Comparison of ENCODE assay signal across 19 cellular contexts in the genomic region with DNA sequence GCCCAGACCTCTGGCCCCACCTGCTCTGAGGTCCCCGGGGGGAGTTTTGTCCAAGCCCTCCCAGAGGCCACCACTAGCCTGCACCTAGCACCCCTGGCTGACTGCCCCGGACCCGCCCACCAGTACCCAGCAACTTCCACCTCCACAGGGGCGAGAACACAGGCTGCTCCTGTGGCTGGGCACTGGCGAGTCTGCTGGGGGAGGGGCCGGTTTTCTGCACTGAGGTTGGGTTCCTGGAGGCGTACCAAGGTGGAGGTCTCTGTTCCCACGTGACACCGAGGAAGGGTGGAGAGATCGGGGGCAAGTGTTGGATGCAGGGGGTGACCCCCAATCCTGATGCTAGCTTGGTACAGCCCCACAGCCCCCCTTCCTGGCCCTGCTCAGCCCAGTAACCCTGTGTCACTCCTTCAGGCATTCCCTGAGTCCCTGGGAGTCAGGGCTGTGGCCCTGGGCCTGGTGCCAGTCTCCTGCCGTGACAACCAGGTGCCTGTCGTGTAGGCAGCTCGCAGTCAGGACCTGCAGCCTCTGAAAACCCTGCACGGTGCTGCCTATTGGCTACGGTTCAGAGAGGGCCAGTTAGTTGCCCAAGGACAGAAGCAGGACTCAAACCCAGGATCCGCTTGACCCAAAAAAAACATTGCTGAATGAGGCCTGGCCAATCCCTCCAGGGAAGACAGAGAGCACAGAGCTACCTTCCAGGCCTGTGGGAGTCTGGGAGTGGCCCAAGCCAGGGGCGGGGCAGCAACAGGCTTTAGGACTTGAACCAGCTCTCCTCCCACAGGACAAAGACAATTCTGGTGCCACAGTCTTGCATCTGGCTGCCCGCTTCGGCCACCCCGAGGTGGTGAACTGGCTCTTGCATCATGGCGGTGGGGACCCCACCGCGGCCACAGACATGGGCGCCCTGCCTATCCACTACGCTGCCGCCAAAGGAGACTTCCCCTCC. TPM values are rescaled to one million over a fixed set of nuclear protein-coding genes. Genes with fewer than 3 reads are reported as not detected.
DNase-seq lines count a peak whose midpoint lies in the region; ATAC-seq and TF ChIP-seq lines count a peak whose summit lies in the region.
"Had no signal": no experiment of that assay in that cellular context is flagged by ENCODE, and none has a peak within 500 bp of the region (broad histone marks: within the 10 kb centered on the region; RNA-seq: fewer than 3 reads in every experiment).

No MANE protein-coding gene starts in this region.

- no peaks in the 10 kb centered on the region for H3K9me3 Mint-ChIP-seq in neural progenitor cell

- H3K4me3 ChIP-seq in mammary epithelial cell (replicated peaks in 1 of 3; ENCODE audit: insufficient read depth in 1 of 3, low read depth in 2 of 3, low read length in 3 of 3) (no peak overlapping the region), neural progenitor cell (no peak overlapping the region)
- H3K4me3 ChIP-seq: Peyer's patch had no signal

- peak; percentile 67; the same call in 1 of the 2 replicates for TF ChIP-seq EP300 in Ishikawa (IDR thresholded peaks at IDR 0.05; ENCODE audit: borderline replicate concordance)

- H3K27me3 Mint-ChIP-seq in neural progenitor cell (ENCODE audit: insufficient read depth, low read depth) = peaks cover 45% of the 10 kb centered on the region

- TF ChIP-seq CTCF in mammary epithelial cell (conservative IDR thresholded peaks at IDR 0.05 in 1 of 2, IDR thresholded peaks at IDR 0.05 in 1 of 2; ENCODE audit: extremely low read depth in 1 of 2, insufficient read depth in 1 of 2, low read depth in 1 of 2, low read length in 2 of 2) (no peak), neural progenitor cell (IDR thresholded peaks at IDR 0.05) (no peak)

- H3K27me3 ChIP-seq in mammary epithelial cell (ENCODE audit: insufficient read depth, low read length) (no peaks in the 10 kb centered on the region), neural progenitor cell (peaks cover 65% of the 10 kb centered on the region)

- CTCF ChIA-PET in mammary epithelial cell (lab: Charles Lee; ENCODE audit: low non-redundant PET) = interaction anchor here (0.6 kb wide), 1 partner anchor 107 kb away, joined by 3 read pairs; no protein-coding TSS in a partner anchor

- no peaks in the 10 kb centered on the region for H3K36me3 ChIP-seq in mammary epithelial cell (ENCODE audit: insufficient read depth, low read length)
- no peaks in the 10 kb centered on the region for H3K36me3 ChIP-seq in neural progenitor cell
- H3K36me3 ChIP-seq: Peyer's patch, WERI-Rb-1 had no signal

- in situ Hi-C loops in mammary epithelial cell (cut with MboI; ENCODE audit: low sequenced_read_pairs in 2 of 2) = no loop called here

- H3F3A ChIP-seq in neural progenitor cell (ENCODE audit: low read depth) = peaks cover 10% of the 10 kb centered on the region

- ATAC-seq in GM18909 (IDR thresholded peaks at IDR 0.05; ENCODE audit: poor library complexity, unreplicated experiment) = no peak
- ATAC-seq: right cardiac atrium had no signal

- intact Hi-C loops in mammary epithelial cell (cut with micrococcal nuclease) = no loop called here

- H3K4me1 Mint-ChIP-seq in neural progenitor cell = peaks cover 23% of the 10 kb centered on the region

- H3K9ac ChIP-seq in mammary epithelial cell (ENCODE audit: insufficient read depth, low read length) (no peak overlapping the region), neural progenitor cell (no peak overlapping the region)
- H3K9ac ChIP-seq: KMS-11 had no signal

- 36% methylated on average over 18 of the region's 26 CpGs for WGBS in mammary epithelial cell (ENCODE audit: low coverage, missing lambda C conversion rate)

- H3K4me3 Mint-ChIP-seq in neural progenitor cell = no peak overlapping the region

- H3K9me3 ChIP-seq in mammary epithelial cell (replicated peaks; ENCODE audit: insufficient read depth, low read length) (no peaks in the 10 kb centered on the region), neural progenitor cell (ENCODE audit: low read depth) (no peaks in the 10 kb centered on the region)
- H3K9me3 ChIP-seq: Peyer's patch had no signal

- H3K4me2 ChIP-seq in mammary epithelial cell (ENCODE audit: insufficient read depth, low read depth, low read length) (peak overlapping the region; percentile 25), neural progenitor cell (no peak overlapping the region)
- H3K4me2 ChIP-seq: KMS-11 had no signal

- no peaks in the 10 kb centered on the region for H3K36me3 Mint-ChIP-seq in neural progenitor cell

- no TSS peak for BruUV-seq in mammary epithelial cell (replicated peaks; lab: Mats Ljungman, UMichigan)

- H2AFZ ChIP-seq in mammary epithelial cell (ENCODE audit: low read depth, low read length) = peak overlapping the region; percentile 23
- no peak overlapping the region for H2AFZ ChIP-seq in neural progenitor cell (replicated peaks)

- dilution Hi-C loops in mammary epithelial cell (cut with HindIII; ENCODE audit: low sequenced_read_pairs) = no loop called here

- H3K79me2 ChIP-seq in mammary epithelial cell (ENCODE audit: insufficient read depth, low read length) (no peaks in the 10 kb centered on the region), neural progenitor cell (ENCODE audit: low read depth) (no peaks in the 10 kb centered on the region)

- H3K27ac Mint-ChIP-seq in neural progenitor cell = no peak overlapping the region

- no peak for TF ChIP-seq RAD21 in Ishikawa (IDR thresholded peaks at IDR 0.05; ENCODE audit: low read depth)

- DNase-seq in DMS79 (lab: John Stamatoyannopoulos, UW) (peak; percentile 67), mammary epithelial cell (no peak), neural progenitor cell (ENCODE audit: low spot score) (peak; percentile 1), dermis blood vessel endothelial cell (no peak)
- no peak for DNase-seq in effector CD8-positive, alpha-beta T cell (lab: John Stamatoyannopoulos, UW)
- DNase-seq: activated CD8-positive, alpha-beta memory T cell treated with anti-CD3 and anti-CD28 coated beads for 24 hours; activated effector memory CD4-positive, alpha-beta T cell treated with anti-CD3 and anti-CD28 coated beads, Interleukin-2, amount 50 U/mL, for 16 hours; amniotic stem cell; mesendoderm; NCI-H524; right cardiac atrium; stimulated activated CD4-positive, alpha-beta T cell treated with anti-CD3 and anti-CD28 coated beads, Interleukin-1b, Interleukin-23, amount 100 ng/mL, for 48 hours; WERI-Rb-1 had no signal

- H3K4me1 ChIP-seq in mammary epithelial cell (ENCODE audit: insufficient read depth, low read length) (peaks cover 57% of the 10 kb centered on the region), neural progenitor cell (peaks cover 12% of the 10 kb centered on the region)

- H3K27ac ChIP-seq in mammary epithelial cell (ENCODE audit: insufficient read depth, low read depth, low read length) (no peak overlapping the region), neural progenitor cell (no peak overlapping the region)
- H3K27ac ChIP-seq: KMS-11 had no signal

- H4K20me1 ChIP-seq in mammary epithelial cell (ENCODE audit: insufficient read depth, low read length) = no peaks in the 10 kb centered on the region
- peaks cover 27% of the 10 kb centered on the region for H4K20me1 ChIP-seq in neural progenitor cell (ENCODE audit: low read depth)

TF ChIP-seq in Ishikawa, 13 proteins besides CTCF, POLR2A, EP300 and RAD21 (continues in another document):
- TF ChIP-seq USF1 (IDR thresholded peaks at IDR 0.05) (peak; percentile 76; the same call in 1 of the 2 replicates), TEAD4 (IDR thresholded peaks at IDR 0.05) (no peak; the same call in 1 of the 2 replicates), YY1 (IDR thresholded peaks at IDR 0.05; ENCODE audit: low read depth) (no peak), CEBPB (IDR thresholded peaks at IDR 0.05) (no peak), TAF1 (IDR thresholded peaks at IDR 0.05; ENCODE audit: low read depth) (no peak), ZBTB7A (IDR thresholded peaks at IDR 0.05; ENCODE audit: low read depth) (peak; percentile 53; the same call in 1 of the 2 replicates), MAX (IDR thresholded peaks at IDR 0.05) (0 out of 2 replicates have a peak, but pooled peaks have one; percentile 48), EGR1 (IDR thresholded peaks at IDR 0.05) (peak; percentile 35; the same call in 1 of the 2 replicates), TCF12 (IDR thresholded peaks at IDR 0.05; ENCODE audit: low read depth) (peak; percentile 85), FOXM1 (IDR thresholded peaks at IDR 0.05; ENCODE audit: borderline replicate concordance, low read depth) (peak; percentile 44; the same call in 1 of the 2 replicates), CREB1 (IDR thresholded peaks at IDR 0.05; ENCODE audit: low read depth) (no peak)

RNA-seq across cellular contexts. Expression of gene ESPN, which starts 3.1 kb away (rescaled TPM):
- total RNA-seq in mammary epithelial cell (1 to 10 TPM; 2.4 to 2.5 TPM), neural progenitor cell (ENCODE audit: low replicate concordance) (7.1 and 11.0 TPM in 2 replicates), dermis blood vessel endothelial cell (0.60 and 0.68 TPM in 2 replicates)
- 0.27 TPM for polyA plus RNA-seq in mammary epithelial cell
- not detected for polyA minus RNA-seq in mammary epithelial cell
- total RNA-seq: epithelial cell of proximal tubule had no signal
- polyA plus RNA-seq: BJ had no signal

RNA-seq across cellular contexts. Expression of gene HES2, which starts 8.0 kb away (rescaled TPM):
- total RNA-seq in mammary epithelial cell (10 to 100 TPM; 54.3 to 70.8 TPM), neural progenitor cell (ENCODE audit: low replicate concordance) (0.04 and 0.22 TPM in 2 replicates), dermis blood vessel endothelial cell (9.9 and 14.1 TPM in 2 replicates)
- 29.0 TPM for polyA plus RNA-seq in mammary epithelial cell
- 21.4 TPM for polyA minus RNA-seq in mammary epithelial cell
- polyA plus RNA-seq: BJ, right cardiac atrium had no signal

RNA-seq across cellular contexts. Expression of gene ACOT7, which starts 34.2 kb away (rescaled TPM):
- total RNA-seq in mammary epithelial cell = 100 to 1,000 TPM in 1 of 2 donors, 10 to 100 TPM in 1; 67.2 to 193 TPM
- 365 TPM for polyA plus RNA-seq in mammary epithelial cell
- 208 TPM for polyA minus RNA-seq in mammary epithelial cell
- total RNA-seq in neural progenitor cell (ENCODE audit: low replicate concordance) = 19.6 and 44.9 TPM in 2 replicates
- total RNA-seq in dermis blood vessel endothelial cell = 17.5 and 33.7 TPM in 2 replicates

RNA-seq across cellular contexts. Expression of gene TNFRSF25, which starts 38.3 kb away (rescaled TPM):
- total RNA-seq in mammary epithelial cell (10 to 100 TPM in 1 of 2 donors, 1 to 10 TPM in 1; 6.7 to 60.9 TPM), neural progenitor cell (ENCODE audit: low replicate concordance) (15.6 and 23.7 TPM in 2 replicates), dermis blood vessel endothelial cell (8.0 and 17.4 TPM in 2 replicates)
- polyA plus RNA-seq in mammary epithelial cell = 21.0 TPM
- 5.8 TPM for polyA minus RNA-seq in mammary epithelial cell

Comparison
In these comparisons a context has a peak if more than half of its experiments do, and no peak if none do; other contexts are left out.
1. DNase-seq: peak in DMS79 (single experiment) and neural progenitor cell (single experiment); none in mammary epithelial cell (single experiment), effector CD8-positive, alpha-beta T cell (single experiment) and dermis blood vessel endothelial cell (single experiment).